In genomic region chr6:168201383-168201782, GRCh38 we compare ENCODE assay signal across 4 cellular contexts.
TF ChIP-seq lines count a peak whose summit lies in the region.

No MANE protein-coding gene starts in this region.

TF ChIP-seq in A549, 52 proteins besides CTCF, POLR2A, EP300 and RAD21:
- TF ChIP-seq SMC3 (IDR thresholded peaks at IDR 0.05), result peak; percentile 45; the same call in 2 of the 3 replicates
- TF ChIP-seq, protein P1, sequence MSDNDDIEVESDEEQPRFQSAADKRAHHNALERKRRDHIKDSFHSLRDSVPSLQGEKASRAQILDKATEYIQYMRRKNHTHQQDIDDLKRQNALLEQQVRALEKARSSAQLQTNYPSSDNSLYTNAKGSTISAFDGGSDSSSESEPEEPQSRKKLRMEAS (IDR thresholded peaks at IDR 0.05), result no peak

TF ChIP-seq in HEK293, 187 proteins besides CTCF, POLR2A, EP300 and RAD21:
- TF ChIP-seq ZNF394 (tag by site-specific recombination; IDR thresholded peaks at IDR 0.05; ENCODE audit: borderline replicate concordance) (no peak), ZNF843 (tag by site-specific recombination; IDR thresholded peaks at IDR 0.05) (no peak), PBX3 (CRISPR knock-in tag; IDR thresholded peaks at IDR 0.05) (no peak), ZNF121 (tag by site-specific recombination; IDR thresholded peaks at IDR 0.05) (no peak), RBAK (tag by site-specific recombination; IDR thresholded peaks at IDR 0.05) (no peak), ZNF670 (tag by site-specific recombination; IDR thresholded peaks at IDR 0.05; ENCODE audit: low read depth) (no peak), ZNF664 (tag by site-specific recombination; IDR thresholded peaks at IDR 0.05) (no peak), ZXDB (tag by site-specific recombination; IDR thresholded peaks at IDR 0.05) (no peak), ZNF777 (tag by site-specific recombination; IDR thresholded peaks at IDR 0.05; ENCODE audit: borderline replicate concordance) (no peak), SETDB1 (IDR thresholded peaks at IDR 0.05; ENCODE audit: insufficient read length, low read length) (no peak), ZNF621 (tag by site-specific recombination; IDR thresholded peaks at IDR 0.05) (no peak), ZBTB17 (tag by site-specific recombination; IDR thresholded peaks at IDR 0.05) (no peak), GLIS2 (tag by site-specific recombination; IDR thresholded peaks at IDR 0.05) (no peak), ZNF16 (tag by site-specific recombination; IDR thresholded peaks at IDR 0.05; ENCODE audit: low read depth) (no peak), ZNF19 (tag by site-specific recombination; IDR thresholded peaks at IDR 0.05; ENCODE audit: low read depth) (no peak), ZNF701 (tag by site-specific recombination; IDR thresholded peaks at IDR 0.05) (no peak), ZNF302 (tag by site-specific recombination; IDR thresholded peaks at IDR 0.05; ENCODE audit: low read depth) (no peak), ZNF433 (tag by site-specific recombination; IDR thresholded peaks at IDR 0.05; ENCODE audit: low read depth) (no peak)

TF ChIP-seq in K562, 482 proteins besides CTCF, POLR2A, EP300 and RAD21:
- TF ChIP-seq GTF2F1 (IDR thresholded peaks at IDR 0.05; ENCODE audit: low read depth, low read length) (no peak), SRSF3 (IDR thresholded peaks at IDR 0.05; ENCODE audit: insufficient read depth, low read length) (no peak), ZZZ3 (IDR thresholded peaks at IDR 0.05) (no peak), SRSF9 (IDR thresholded peaks at IDR 0.05; ENCODE audit: borderline replicate concordance, low read depth, low read length) (no peak), PML (IDR thresholded peaks at IDR 0.05; ENCODE audit: low read length) (no peak), NELFE (IDR thresholded peaks at IDR 0.05; ENCODE audit: insufficient read depth, insufficient read length) (no peak), NFE2L1 (tag; IDR thresholded peaks at IDR 0.05; ENCODE audit: borderline replicate concordance, low read depth) (no peak), ASH1L (IDR thresholded peaks at IDR 0.05; ENCODE audit: borderline replicate concordance, low read depth, partially characterized antibody) (no peak), MED1 (CRISPR knock-in tag; IDR thresholded peaks at IDR 0.05; ENCODE audit: borderline replicate concordance) (no peak), MYBL2 (IDR thresholded peaks at IDR 0.05; ENCODE audit: low read depth) (no peak), MYBL2 (CRISPR knock-in tag; IDR thresholded peaks at IDR 0.05; ENCODE audit: borderline replicate concordance) (no peak), MLLT1 (IDR thresholded peaks at IDR 0.05) (no peak)
- TF ChIP-seq, protein P2, sequence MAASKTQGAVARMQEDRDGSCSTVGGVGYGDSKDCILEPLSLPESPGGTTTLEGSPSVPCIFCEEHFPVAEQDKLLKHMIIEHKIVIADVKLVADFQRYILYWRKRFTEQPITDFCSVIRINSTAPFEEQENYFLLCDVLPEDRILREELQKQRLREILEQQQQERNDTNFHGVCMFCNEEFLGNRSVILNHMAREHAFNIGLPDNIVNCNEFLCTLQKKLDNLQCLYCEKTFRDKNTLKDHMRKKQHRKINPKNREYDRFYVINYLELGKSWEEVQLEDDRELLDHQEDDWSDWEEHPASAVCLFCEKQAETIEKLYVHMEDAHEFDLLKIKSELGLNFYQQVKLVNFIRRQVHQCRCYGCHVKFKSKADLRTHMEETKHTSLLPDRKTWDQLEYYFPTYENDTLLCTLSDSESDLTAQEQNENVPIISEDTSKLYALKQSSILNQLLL (CRISPR knock-in tag; IDR thresholded peaks at IDR 0.05; ENCODE audit: borderline replicate concordance), result no peak
- TF ChIP-seq, protein P3, sequence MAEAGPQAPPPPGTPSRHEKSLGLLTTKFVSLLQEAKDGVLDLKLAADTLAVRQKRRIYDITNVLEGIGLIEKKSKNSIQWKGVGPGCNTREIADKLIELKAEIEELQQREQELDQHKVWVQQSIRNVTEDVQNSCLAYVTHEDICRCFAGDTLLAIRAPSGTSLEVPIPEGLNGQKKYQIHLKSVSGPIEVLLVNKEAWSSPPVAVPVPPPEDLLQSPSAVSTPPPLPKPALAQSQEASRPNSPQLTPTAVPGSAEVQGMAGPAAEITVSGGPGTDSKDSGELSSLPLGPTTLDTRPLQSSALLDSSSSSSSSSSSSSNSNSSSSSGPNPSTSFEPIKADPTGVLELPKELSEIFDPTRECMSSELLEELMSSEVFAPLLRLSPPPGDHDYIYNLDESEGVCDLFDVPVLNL (CRISPR knock-in tag; IDR thresholded peaks at IDR 0.05; ENCODE audit: low read depth), result no peak
- TF ChIP-seq, protein P4, sequence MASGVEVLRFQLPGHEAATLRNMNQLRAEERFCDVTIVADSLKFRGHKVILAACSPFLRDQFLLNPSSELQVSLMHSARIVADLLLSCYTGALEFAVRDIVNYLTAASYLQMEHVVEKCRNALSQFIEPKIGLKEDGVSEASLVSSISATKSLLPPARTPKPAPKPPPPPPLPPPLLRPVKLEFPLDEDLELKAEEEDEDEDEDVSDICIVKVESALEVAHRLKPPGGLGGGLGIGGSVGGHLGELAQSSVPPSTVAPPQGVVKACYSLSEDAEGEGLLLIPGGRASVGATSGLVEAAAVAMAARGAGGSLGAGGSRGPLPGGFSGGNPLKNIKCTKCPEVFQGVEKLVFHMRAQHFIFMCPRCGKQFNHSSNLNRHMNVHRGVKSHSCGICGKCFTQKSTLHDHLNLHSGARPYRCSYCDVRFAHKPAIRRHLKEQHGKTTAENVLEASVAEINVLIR (CRISPR knock-in tag; IDR thresholded peaks at IDR 0.05), result no peak
TF ChIP-seq in K562: peak in this region for 0.

TF ChIP-seq in liver, 16 proteins besides CTCF, POLR2A, EP300 and RAD21:
- TF ChIP-seq ZBTB33 (IDR thresholded peaks at IDR 0.05) (no peak), FOXA1 (IDR thresholded peaks at IDR 0.05) (no peak), RXRA (IDR thresholded peaks at IDR 0.05) (peak in 1 of 2 donors; percentile 65)
